In genomic region chr2:128781888-128782385, GRCh38 we compare ENCODE assay signal across 17 cellular contexts.
A peak's percentile ranks its signal among the peaks of the same experiment; 100 is the strongest.
DNase-seq lines count a peak whose midpoint lies in the region; ATAC-seq and TF ChIP-seq lines count a peak whose summit lies in the region.
"Had no signal": no experiment of that assay in that cellular context is flagged by ENCODE, and none has a peak within 500 bp of the region (broad histone marks: within the 10 kb centered on the region; RNA-seq: fewer than 3 reads in every experiment).

No MANE protein-coding gene starts in this region.

- H3K9me3 Mint-ChIP-seq in activated CD8-positive, alpha-beta memory T cell treated with anti-CD3 and anti-CD28 coated beads, Interleukin-2, amount 10 ng/mL, durations not matched to agents 7 days and 5 days (ENCODE audit: low read depth): no peaks in the 10 kb centered on the region
- peaks cover 0 to 3% (median 0%) of the 10 kb centered on the region in 7 donors for H3K9me3 Mint-ChIP-seq in CD14-positive monocyte
- H3K9me3 Mint-ChIP-seq: CD8-positive, alpha-beta T cell; GM23338 had no signal

- H3K27me3 ChIP-seq in BE2C: no peaks in the 10 kb centered on the region

- no peak overlapping the region for H3K4me3 Mint-ChIP-seq in activated CD8-positive, alpha-beta memory T cell treated with anti-CD3 and anti-CD28 coated beads, Interleukin-2, amount 10 ng/mL, durations not matched to agents 7 days and 5 days
- H3K4me3 Mint-ChIP-seq in CD14-positive monocyte: no peak overlapping the region
- H3K4me3 Mint-ChIP-seq: CD8-positive, alpha-beta T cell; GM23338 had no signal

- H3K27ac Mint-ChIP-seq in activated CD8-positive, alpha-beta memory T cell treated with anti-CD3 and anti-CD28 coated beads, Interleukin-2, amount 10 ng/mL, durations not matched to agents 7 days and 5 days: no peak overlapping the region
- peak overlapping the region in 1 of 7 donors; percentile 25 for H3K27ac Mint-ChIP-seq in CD14-positive monocyte
- H3K27ac Mint-ChIP-seq: CD8-positive, alpha-beta T cell; GM23338 had no signal

- H3K36me3 ChIP-seq in BE2C: no peaks in the 10 kb centered on the region

- no peak for ATAC-seq in activated CD8-positive, alpha-beta memory T cell treated with anti-CD3 and anti-CD28 coated beads, Interleukin-2, amount 10 ng/mL, durations not matched to agents 7 days and 5 days
- ATAC-seq in sciatic nerve (no peak), GM21737 (IDR thresholded peaks at IDR 0.05; ENCODE audit: unreplicated experiment) (no peak)
- ATAC-seq: CD8-positive, alpha-beta T cell; GM23338 had no signal

- no peaks in the 10 kb centered on the region for H3K4me1 ChIP-seq in BE2C

- intact Hi-C loops in CD14-positive monocyte (cut with micrococcal nuclease): no loop called here
- intact Hi-C loops in sciatic nerve (cut with DNase I): no loop called here

- TF ChIP-seq CTCF in CD14-positive monocyte (IDR thresholded peaks at IDR 0.05): no peak
- no peak for TF ChIP-seq CTCF in BE2C (IDR thresholded peaks at IDR 0.05; ENCODE audit: low read depth, low read length)

- H3K4me1 Mint-ChIP-seq in activated CD8-positive, alpha-beta memory T cell treated with anti-CD3 and anti-CD28 coated beads, Interleukin-2, amount 10 ng/mL, durations not matched to agents 7 days and 5 days: no peaks in the 10 kb centered on the region
- no peaks in the 10 kb centered on the region for H3K4me1 Mint-ChIP-seq in CD14-positive monocyte

- H3K9me3 ChIP-seq in BE2C: no peaks in the 10 kb centered on the region

- H3K27me3 Mint-ChIP-seq in activated CD8-positive, alpha-beta memory T cell treated with anti-CD3 and anti-CD28 coated beads, Interleukin-2, amount 10 ng/mL, durations not matched to agents 7 days and 5 days: no peaks in the 10 kb centered on the region
- peaks cover 0 to 5% (median 2%) of the 10 kb centered on the region in 3 donors for H3K27me3 Mint-ChIP-seq in CD14-positive monocyte (ENCODE audit: low read depth in 3 of 3)

- DNase-seq in activated CD8-positive, alpha-beta memory T cell treated with anti-CD3 and anti-CD28 coated beads, Interleukin-2, amount 50 U/mL, for 48 hours: peak; percentile 20
- DNase-seq in activated CD8-positive, alpha-beta memory T cell treated with anti-CD3 and anti-CD28 coated beads, Interleukin-2, amount 10 ng/mL, durations not matched to agents 7 days and 5 days: no peak
- DNase-seq in CD14-positive monocyte (ENCODE audit: low spot score) (peak; percentile 34), islet precursor cell (peak; percentile 51), sciatic nerve (ENCODE audit: low spot score) (peak; percentile 30), BE2C (no peak)
- DNase-seq in effector CD4-positive, alpha-beta T cell: no peak
- DNase-seq: 8988T, DMS79, NCI-H1105 treated with DMSO at 0.1 percent for 48 hours, NCI-H1694 treated with DMSO at 0.1 percent for 48 hours, NCI-H446, NCI-H69, SIG-M5 had no signal

- CTCF ChIA-PET in activated CD8-positive, alpha-beta memory T cell treated with anti-CD3 and anti-CD28 coated beads, Interleukin-2, amount 10 ng/mL, durations not matched to agents 7 days and 5 days (lab: Charles Lee): no interaction called here

- H3K36me3 Mint-ChIP-seq in activated CD8-positive, alpha-beta memory T cell treated with anti-CD3 and anti-CD28 coated beads, Interleukin-2, amount 10 ng/mL, durations not matched to agents 7 days and 5 days: no peaks in the 10 kb centered on the region
- no peaks in the 10 kb centered on the region for H3K36me3 Mint-ChIP-seq in CD14-positive monocyte
- H3K36me3 Mint-ChIP-seq: CD8-positive, alpha-beta T cell had no signal

- H3K4me3 ChIP-seq in BE2C (ENCODE audit: low read depth, low read length): no peak overlapping the region
- H3K4me3 ChIP-seq: GM23338 had no signal

Comparison
In these comparisons a context has a peak if more than half of its experiments do, and no peak if none do; other contexts are left out.
1. DNase-seq: peak in activated CD8-positive, alpha-beta memory T cell treated with anti-CD3 and anti-CD28 coated beads, Interleukin-2, amount 50 U/mL, for 48 hours (single experiment), CD14-positive monocyte (single experiment), islet precursor cell (single experiment) and sciatic nerve (single experiment); none in activated CD8-positive, alpha-beta memory T cell treated with anti-CD3 and anti-CD28 coated beads, Interleukin-2, amount 10 ng/mL, durations not matched to agents 7 days and 5 days (single experiment), BE2C (single experiment) and effector CD4-positive, alpha-beta T cell (single experiment).